ENCODE assay signal across 22 cellular contexts in the genomic region with DNA sequence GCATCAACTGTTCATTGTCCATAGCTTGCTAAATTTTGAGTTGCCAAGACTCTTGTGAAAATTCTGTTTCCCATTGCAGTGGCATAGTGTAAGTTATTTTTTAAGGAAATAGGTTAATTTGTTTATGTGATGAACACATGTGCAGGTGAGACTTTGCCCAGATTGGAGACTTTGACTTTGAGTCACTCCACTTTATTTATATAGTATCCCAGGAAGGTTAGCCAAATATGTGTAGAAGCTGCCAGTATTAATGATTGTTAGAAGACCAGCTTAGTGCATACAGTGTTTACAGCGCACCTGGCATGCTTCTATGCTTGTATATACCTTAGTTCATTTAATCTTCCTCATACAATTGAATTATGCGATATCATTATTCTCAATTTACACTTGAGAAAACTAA. TPM values are rescaled to one million over a fixed set of nuclear protein-coding genes. Genes with fewer than 3 reads are reported as not detected.
A peak's percentile ranks its signal among the peaks of the same experiment; 100 is the strongest.
DNase-seq lines count a peak whose midpoint lies in the region; ATAC-seq and TF ChIP-seq lines count a peak whose summit lies in the region.
"Had no signal": no experiment of that assay in that cellular context is flagged by ENCODE, and none has a peak within 500 bp of the region (broad histone marks: within the 10 kb centered on the region; RNA-seq: fewer than 3 reads in every experiment).

No MANE protein-coding gene starts in this region.

- peak overlapping the region; percentile 28 to 31 for H3K27ac Mint-ChIP-seq in T-cell
- no peak overlapping the region for H3K27ac Mint-ChIP-seq in activated CD8-positive, alpha-beta T cell treated with anti-CD3 and anti-CD28 coated beads, Interleukin-2, amount 10 ng/mL, durations not matched to agents 7 days and 5 days
- H3K27ac Mint-ChIP-seq: H9 had no signal

- no peak overlapping the region for H3K4me3 Mint-ChIP-seq in T-cell
- H3K4me3 Mint-ChIP-seq in activated CD8-positive, alpha-beta T cell treated with anti-CD3 and anti-CD28 coated beads, Interleukin-2, amount 10 ng/mL, durations not matched to agents 7 days and 5 days, result no peak overlapping the region
- H3K4me3 Mint-ChIP-seq: H9 had no signal

- POLR2A ChIA-PET in T-cell (lab: Charles Lee), result interaction anchor here in 1 of 2 donors (0.5 kb wide), 1 partner anchor 1990 kb away, joined by 5 read pairs; no protein-coding TSS in a partner anchor
- POLR2A ChIA-PET in activated CD8-positive, alpha-beta T cell treated with anti-CD3 and anti-CD28 coated beads, Interleukin-2, amount 10 ng/mL, durations not matched to agents 7 days and 5 days (lab: Charles Lee), result no interaction called here

- peak; percentile 19 for DNase-seq in DMS53 treated with DMSO at 0.1 percent for 48 hours (lab: John Stamatoyannopoulos, UW; ENCODE audit: unreplicated experiment)
- no peak for DNase-seq in T-cell
- DNase-seq in left lung, result no peak
- DNase-seq in renal cortical epithelial cell (ENCODE audit: low read depth), result peak; percentile 79
- DNase-seq in occipital lobe (lab: John Stamatoyannopoulos, UW), result no peak
- no peak for DNase-seq in activated CD8-positive, alpha-beta T cell treated with anti-CD3 and anti-CD28 coated beads, Interleukin-2, amount 10 ng/mL, durations not matched to agents 7 days and 5 days
- no peak for DNase-seq in left ventricle myocardium superior
- DNase-seq in H4 (ENCODE audit: low spot score), result no peak
- DNase-seq: CD8-positive, alpha-beta memory T cell; DMS 273 treated with DMSO at 0.1 percent for 48 hours; EL; H9; NCI-H1092; NCI-H146; NCI-H2081; NCI-H510A; SHP77 treated with DMSO at 0.1 percent for 48 hours had no signal

- CTCF ChIA-PET in T-cell (lab: Charles Lee), result interaction anchor here (0.7 to 1.4 kb wide), 2 partner anchors 10 to 40 kb away, joined by 3 to 4 read pairs; no protein-coding TSS in a partner anchor
- CTCF ChIA-PET in activated CD8-positive, alpha-beta T cell treated with anti-CD3 and anti-CD28 coated beads, Interleukin-2, amount 10 ng/mL, durations not matched to agents 7 days and 5 days (lab: Charles Lee), result interaction anchor here (0.6 to 1.6 kb wide), 2 partner anchors 82 to 155 kb away, joined by 3 read pairs; no protein-coding TSS in a partner anchor

- no peaks in the 10 kb centered on the region for H3K27me3 Mint-ChIP-seq in T-cell
- no peaks in the 10 kb centered on the region for H3K27me3 Mint-ChIP-seq in activated CD8-positive, alpha-beta T cell treated with anti-CD3 and anti-CD28 coated beads, Interleukin-2, amount 10 ng/mL, durations not matched to agents 7 days and 5 days (ENCODE audit: low read depth)
- H3K27me3 Mint-ChIP-seq: CD8-positive, alpha-beta memory T cell had no signal

- H3K4me1 ChIP-seq in left lung, result no peaks in the 10 kb centered on the region
- H3K4me1 ChIP-seq: A549 had no signal

- H3K4me3 ChIP-seq in left lung, result no peak overlapping the region
- H3K4me3 ChIP-seq: A549; BLaER1 treated with 17β-estradiol and CSF1 and Interleukin-3, amounts not matched to agents 10 nM and 100 nM; K562 had no signal

- H3K27ac ChIP-seq in left lung, result no peak overlapping the region
- H3K27ac ChIP-seq: A549; BLaER1 treated with 17β-estradiol and CSF1 and Interleukin-3, amounts not matched to agents 10 nM and 100 nM; HL-60 had no signal

- intact Hi-C loops in left lung (cut with DNase I), result no loop called here
- intact Hi-C loops in left ventricle myocardium superior (cut with micrococcal nuclease), result no loop called here

- H3K36me3 Mint-ChIP-seq in T-cell, result peaks cover 67% of the 10 kb centered on the region
- peaks cover 73% of the 10 kb centered on the region for H3K36me3 Mint-ChIP-seq in activated CD8-positive, alpha-beta T cell treated with anti-CD3 and anti-CD28 coated beads, Interleukin-2, amount 10 ng/mL, durations not matched to agents 7 days and 5 days (ENCODE audit: low read depth)

- peaks cover 0 to 5% of the 10 kb centered on the region in 2 donors for H3K9me3 ChIP-seq in left lung
- H3K9me3 ChIP-seq: A549 had no signal

- peaks cover 17 to 37% (median 26%) of the 10 kb centered on the region in 3 donors for H3K4me1 Mint-ChIP-seq in T-cell
- peaks cover 16% of the 10 kb centered on the region for H3K4me1 Mint-ChIP-seq in activated CD8-positive, alpha-beta T cell treated with anti-CD3 and anti-CD28 coated beads, Interleukin-2, amount 10 ng/mL, durations not matched to agents 7 days and 5 days (ENCODE audit: low read depth)
- H3K4me1 Mint-ChIP-seq: H9 had no signal

- TF ChIP-seq CTCF in left lung (IDR thresholded peaks at IDR 0.05), result no peak

- H3K9me3 Mint-ChIP-seq in T-cell, result peaks cover 0 to 3% (median 3%) of the 10 kb centered on the region in 3 donors
- H3K9me3 Mint-ChIP-seq in activated CD8-positive, alpha-beta T cell treated with anti-CD3 and anti-CD28 coated beads, Interleukin-2, amount 10 ng/mL, durations not matched to agents 7 days and 5 days (ENCODE audit: insufficient read depth), result peaks cover 3% of the 10 kb centered on the region

- no peaks in the 10 kb centered on the region for H3K27me3 ChIP-seq in left lung
- H3K27me3 ChIP-seq: BLaER1 treated with 17β-estradiol and CSF1 and Interleukin-3, amounts not matched to agents 10 nM and 100 nM had no signal

- peaks cover 0 to 36% of the 10 kb centered on the region in 2 donors for H3K36me3 ChIP-seq in left lung

- ATAC-seq in T-cell (replicated peaks in 1 of 4) (no peak), left lung (peak; percentile 29), left ventricle myocardium superior (no peak)
- no peak for ATAC-seq in activated CD8-positive, alpha-beta T cell treated with anti-CD3 and anti-CD28 coated beads, Interleukin-2, amount 10 ng/mL, durations not matched to agents 7 days and 5 days
- ATAC-seq: A549, K562, SK-N-SH treated with all-trans-retinoic acid at 6 μM for 48 hours had no signal

RNA-seq across cellular contexts. Expression of a gene that starts 51.0 kb away (rescaled TPM):
- 10 to 100 TPM; 32.0 to 41.9 (median 34.6) TPM for total RNA-seq in T-cell
- 10 to 100 TPM; 35.6 to 44.6 TPM for total RNA-seq in left lung
- 42.6 and 59.4 TPM in 2 replicates for total RNA-seq in renal cortical epithelial cell
- 20.3 TPM for total RNA-seq in occipital lobe
- total RNA-seq in activated CD8-positive, alpha-beta T cell treated with anti-CD3 and anti-CD28 coated beads, Interleukin-2, amount 10 ng/mL, durations not matched to agents 7 days and 5 days, result 10 to 100 TPM; 62.5 to 68.2 TPM
- total RNA-seq in left ventricle myocardium superior, result 25.7 TPM
- not detected in 2 replicates for total RNA-seq in H4 (2014; rRNA removed; shearing (Covaris generic))

Comparison
In these comparisons a context has a peak if more than half of its experiments do, and no peak if none do; other contexts are left out.
1. DNase-seq: peak in DMS53 treated with DMSO at 0.1 percent for 48 hours (single experiment) and renal cortical epithelial cell (single experiment); none in T-cell (0 of 34), left lung (0 of 2), occipital lobe (single experiment), activated CD8-positive, alpha-beta T cell treated with anti-CD3 and anti-CD28 coated beads, Interleukin-2, amount 10 ng/mL, durations not matched to agents 7 days and 5 days (single experiment), left ventricle myocardium superior (single experiment) and H4 (single experiment).
2. RNA of a gene that starts 51.0 kb away (total RNA-seq): 62.5 to 68.2 TPM in activated CD8-positive, alpha-beta T cell treated with anti-CD3 and anti-CD28 coated beads, Interleukin-2, amount 10 ng/mL, durations not matched to agents 7 days and 5 days, 35.6 to 44.6 TPM in left lung, 42.6 to 59.4 TPM in renal cortical epithelial cell, 32.0 to 41.9 TPM in T-cell, 25.7 TPM in left ventricle myocardium superior (single experiment) and 20.3 TPM in occipital lobe (single experiment); not detected in H4; every median in the first group is over 10 times any median in the second.